Comparison of ENCODE assay signal across 8 cellular contexts in genomic region chr2:62787381-62787780, GRCh38.
DNase-seq lines count a peak whose midpoint lies in the region; ATAC-seq, FAIRE-seq and TF ChIP-seq lines count a peak whose summit lies in the region.

No MANE protein-coding gene starts in this region.

- peaks cover 87% of the 10 kb centered on the region for H3K79me2 ChIP-seq in HepG2 (ENCODE audit: insufficient read depth, low read length)

- CTCF ChIA-PET in HepG2 (lab: Yijun Ruan, JAX; ENCODE audit: low intra/inter-chr PET ratio, low total read pairs): no interaction called here

- FAIRE-seq in HepG2 (lab: Jason Lieb, UNC): no peak

- H3K27ac ChIP-seq in body of pancreas: no peak overlapping the region
- H3K27ac ChIP-seq in HepG2 (ENCODE audit: extremely low read length, insufficient read depth, low read length): no peak overlapping the region

- no peak overlapping the region for H2AFZ ChIP-seq in HepG2 (ENCODE audit: low read length)

- no peak overlapping the region for H3K9ac ChIP-seq in HepG2 (ENCODE audit: insufficient read depth, low read depth, low read length)

- intact Hi-C loops in body of pancreas (cut with DNase I) (no loop called here), HepG2 (cut with micrococcal nuclease; ENCODE audit: unreplicated experiment) (loop anchor here (10.0 kb wide), 1 partner anchor 517 kb away; no protein-coding TSS in a partner anchor)

- TF ChIP-seq CTCF in body of pancreas (IDR thresholded peaks at IDR 0.05): peak in 6 of 7 experiments; percentile 29 to 65 (median 49)
- peak; percentile 53 for TF ChIP-seq CTCF in HepG2 (CRISPR knock-in tag; IDR thresholded peaks at IDR 0.05)

- POLR2A ChIA-PET in HepG2 (lab: Yijun Ruan, JAX): no interaction called here

- no peaks in the 10 kb centered on the region for H3K36me3 ChIP-seq in HAP-1 (replicated peaks)
- no peaks in the 10 kb centered on the region for H3K36me3 ChIP-seq in body of pancreas (replicated peaks in 1 of 2; ENCODE audit: insufficient read depth in 1 of 2, low read depth in 2 of 2)
- peaks cover 19 to 33% of the 10 kb centered on the region in 2 experiments for H3K36me3 ChIP-seq in HepG2 (replicated peaks in 1 of 2; ENCODE audit: control insufficient read depth in 1 of 2, insufficient read depth in 2 of 2, low read length in 2 of 2)

- 6 to 8% methylated on average over 2 of the region's 2 CpGs for WGBS in body of pancreas, 2 donors
- 97% methylated on average over 2 of the region's 2 CpGs for WGBS in HepG2 (ENCODE audit: low lambda C conversion rate)

- 0 out of 2 replicates have a peak, but pooled peaks cover 2% of the 10 kb centered on the region for H3K9me3 ChIP-seq in HAP-1
- H3K9me3 ChIP-seq in body of pancreas: no peaks in the 10 kb centered on the region
- H3K9me3 ChIP-seq in HepG2 (ENCODE audit: low read length): peaks cover 12% of the 10 kb centered on the region

- ATAC-seq in body of pancreas: peak; percentile 72
- peak; percentile 31; the same call in 2 of the 3 replicates for ATAC-seq in HepG2
- no peak for ATAC-seq in GM21717 (IDR thresholded peaks at IDR 0.05; ENCODE audit: unreplicated experiment)

- H3K4me3 ChIP-seq in HAP-1 (no peak overlapping the region), body of pancreas (no peak overlapping the region), HepG2 (replicated peaks in 1 of 3; ENCODE audit: insufficient read depth in 1 of 3, low read depth in 2 of 3, low read length in 3 of 3) (no peak overlapping the region)

- H3K4me1 ChIP-seq in HAP-1 (peaks cover 15% of the 10 kb centered on the region), body of pancreas (peaks cover 28% of the 10 kb centered on the region), HepG2 (ENCODE audit: insufficient read depth, low read length) (peaks cover 53% of the 10 kb centered on the region)

- H3K27me3 ChIP-seq in HAP-1 (ENCODE audit: low read depth) (no peaks in the 10 kb centered on the region), body of pancreas (no peaks in the 10 kb centered on the region), HepG2 (ENCODE audit: control insufficient read depth in 1 of 2, insufficient read depth in 2 of 2, low read length in 2 of 2) (no peaks in the 10 kb centered on the region)

- TF ChIP-seq RAD21 in HepG2 (CRISPR knock-in tag; IDR thresholded peaks at IDR 0.05): no peak

- no peak overlapping the region for H3K4me2 ChIP-seq in HepG2 (ENCODE audit: low read depth, low read length)

- TF ChIP-seq EP300 in HepG2 (IDR thresholded peaks at IDR 0.05; ENCODE audit: low read depth in 2 of 2, low read length in 2 of 2) (no peak), HepG2 (CRISPR knock-in tag; IDR thresholded peaks at IDR 0.05; ENCODE audit: borderline replicate concordance) (no peak)

- peaks cover 41% of the 10 kb centered on the region for H4K20me1 ChIP-seq in HepG2 (ENCODE audit: insufficient read depth, low read length)

- TF ChIP-seq POLR2A in body of pancreas (IDR thresholded peaks at IDR 0.05) (no peak), HepG2 (IDR thresholded peaks at IDR 0.05; ENCODE audit: insufficient read depth in 1 of 2, low read depth in 2 of 2, low read length in 2 of 2) (no peak)

- no TSS peak for BruUV-seq in HepG2 (replicated peaks; lab: Mats Ljungman, UMichigan)

- DNase-seq in EH (ENCODE audit: low read depth): peak; percentile 62
- peak; percentile 14 to 80 for DNase-seq in HAP-1 (ENCODE audit: low spot score in 2 of 2)
- peak; percentile 19 for DNase-seq in NCI-H2227 treated with DMSO at 0.1 percent for 48 hours (lab: John Stamatoyannopoulos, UW)
- no peak for DNase-seq in body of pancreas
- no peak for DNase-seq in HepG2 (ENCODE audit: low spot score)
- DNase-seq in stimulated activated CD4-positive, alpha-beta T cell treated with anti-CD3 and anti-CD28 coated beads, Interleukin-4, amount 100 ng/mL, for 4 hours: no peak
- DNase-seq in GM19240 (ENCODE audit: insufficient read length, low spot score): no peak

- in situ Hi-C loops in HAP-1 (cut with MboI; ENCODE audit: low sequenced_read_pairs) (loop anchor here (25.0 kb wide), 1 partner anchor 250 kb away; no protein-coding TSS in a partner anchor), HepG2 (cut with HindIII; ENCODE audit: extremely low pct_ligation_motif_present, low pct_unique_long_range_greater_than_20kb) (no loop called here)

TF ChIP-seq in HepG2, 621 proteins besides CTCF, POLR2A, EP300 and RAD21:
- no peak for TF ChIP-seq CHD4 (IDR thresholded peaks at IDR 0.05; ENCODE audit: borderline replicate concordance, low read length)
- no peak for TF ChIP-seq SOX13 (IDR thresholded peaks at IDR 0.05)
- TF ChIP-seq SOX13 (CRISPR knock-in tag; conservative IDR thresholded peaks at IDR 0.05 in 1 of 2, IDR thresholded peaks at IDR 0.05 in 1 of 2): peak in 1 of 2 experiments; percentile 8; a peak in 1 of 4 replicates
- TF ChIP-seq ZNF576 (CRISPR knock-in tag; IDR thresholded peaks at IDR 0.05): no peak
- TF ChIP-seq ZFP36L2 (CRISPR knock-in tag; IDR thresholded peaks at IDR 0.05): 0 out of 2 replicates have a peak, but pooled peaks have one; percentile 27
- peak; percentile 45 for TF ChIP-seq STAG1 (CRISPR knock-in tag; IDR thresholded peaks at IDR 0.05)
- TF ChIP-seq HNRNPK (IDR thresholded peaks at IDR 0.05; ENCODE audit: low read depth, low read length, poor library complexity, severe bottlenecking): peak; percentile 54
- 0 out of 4 replicates have a peak, but pooled peaks of 1 of the 2 experiments have one; percentile 29 for TF ChIP-seq ATF4 (CRISPR knock-in tag; IDR thresholded peaks at IDR 0.05)
- no peak for TF ChIP-seq ETV6 (CRISPR knock-in tag; conservative IDR thresholded peaks at IDR 0.05)

Comparison
In these comparisons a context has a peak if more than half of its experiments do, and no peak if none do; other contexts are left out.
1. DNase-seq: peak in EH (single experiment), HAP-1 (2 of 2) and NCI-H2227 treated with DMSO at 0.1 percent for 48 hours (single experiment); none in body of pancreas (0 of 4), HepG2 (single experiment), stimulated activated CD4-positive, alpha-beta T cell treated with anti-CD3 and anti-CD28 coated beads, Interleukin-4, amount 100 ng/mL, for 4 hours (0 of 2) and GM19240 (single experiment).